In the genomic region with DNA sequence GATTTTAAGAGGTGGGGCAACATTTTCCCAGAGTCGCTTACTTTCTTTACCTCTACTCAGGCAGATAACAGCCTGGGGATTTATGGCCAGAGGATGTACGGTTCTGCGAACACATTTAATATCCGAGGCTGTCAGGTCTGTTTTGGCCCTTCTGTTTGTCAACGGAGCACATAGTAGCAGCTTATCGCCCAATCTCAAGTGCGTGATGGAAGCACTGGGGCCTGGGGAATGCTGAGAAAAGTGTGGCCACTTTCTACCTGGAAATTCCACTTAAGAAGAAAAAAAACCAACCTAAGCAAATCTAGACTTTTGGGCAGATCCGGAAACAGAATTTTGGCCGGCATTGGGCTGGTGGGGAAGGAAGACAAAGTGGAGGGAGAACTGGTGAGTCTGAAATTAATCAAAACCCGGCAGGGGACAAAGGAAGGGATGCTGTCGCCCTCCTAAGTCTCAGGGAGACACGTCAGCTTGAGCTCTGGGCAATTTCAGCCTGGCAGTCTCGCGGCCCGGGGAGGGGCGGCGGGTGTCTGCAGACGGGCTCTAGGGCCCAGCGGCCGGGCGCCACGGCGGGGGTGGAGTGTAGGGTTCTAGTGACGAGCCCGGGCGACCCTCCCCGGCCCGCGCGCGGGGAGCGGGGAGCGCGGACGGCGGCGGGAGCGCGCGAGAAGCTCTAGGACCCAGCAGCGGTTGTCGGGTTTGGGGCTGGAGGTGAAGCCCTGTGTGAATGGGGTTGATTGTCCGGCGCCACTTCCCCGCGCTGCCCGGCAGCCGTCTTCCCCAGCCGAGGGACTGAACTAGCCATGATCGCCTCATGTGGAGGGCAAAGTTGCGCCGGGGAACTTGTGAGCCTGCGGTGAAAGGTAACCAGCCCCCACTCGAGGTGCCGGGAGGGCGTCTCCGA, we compare ENCODE assay signal across 8 cellular contexts.
DNase-seq lines count a peak whose midpoint lies in the region; ATAC-seq, FAIRE-seq and TF ChIP-seq lines count a peak whose summit lies in the region.

A gene with protein sequence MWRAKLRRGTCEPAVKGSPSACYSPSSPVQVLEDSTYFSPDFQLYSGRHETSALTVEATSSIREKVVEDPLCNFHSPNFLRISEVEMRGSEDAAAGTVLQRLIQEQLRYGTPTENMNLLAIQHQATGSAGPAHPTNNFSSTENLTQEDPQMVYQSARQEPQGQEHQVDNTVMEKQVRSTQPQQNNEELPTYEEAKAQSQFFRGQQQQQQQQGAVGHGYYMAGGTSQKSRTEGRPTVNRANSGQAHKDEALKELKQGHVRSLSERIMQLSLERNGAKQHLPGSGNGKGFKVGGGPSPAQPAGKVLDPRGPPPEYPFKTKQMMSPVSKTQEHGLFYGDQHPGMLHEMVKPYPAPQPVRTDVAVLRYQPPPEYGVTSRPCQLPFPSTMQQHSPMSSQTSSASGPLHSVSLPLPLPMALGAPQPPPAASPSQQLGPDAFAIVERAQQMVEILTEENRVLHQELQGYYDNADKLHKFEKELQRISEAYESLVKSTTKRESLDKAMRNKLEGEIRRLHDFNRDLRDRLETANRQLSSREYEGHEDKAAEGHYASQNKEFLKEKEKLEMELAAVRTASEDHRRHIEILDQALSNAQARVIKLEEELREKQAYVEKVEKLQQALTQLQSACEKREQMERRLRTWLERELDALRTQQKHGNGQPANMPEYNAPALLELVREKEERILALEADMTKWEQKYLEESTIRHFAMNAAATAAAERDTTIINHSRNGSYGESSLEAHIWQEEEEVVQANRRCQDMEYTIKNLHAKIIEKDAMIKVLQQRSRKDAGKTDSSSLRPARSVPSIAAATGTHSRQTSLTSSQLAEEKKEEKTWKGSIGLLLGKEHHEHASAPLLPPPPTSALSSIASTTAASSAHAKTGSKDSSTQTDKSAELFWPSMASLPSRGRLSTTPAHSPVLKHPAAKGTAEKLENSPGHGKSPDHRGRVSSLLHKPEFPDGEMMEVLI (plus strand): TSS at position 656 of the 901 bp plus-strand sequence. CDS start 156 bp downstream, at position 812.

- TF ChIP-seq CTCF in AG10803 (conservative IDR thresholded peaks at IDR 0.05; ENCODE audit: low read length) (peak; percentile 22), nephron progenitor cell (IDR thresholded peaks at IDR 0.05) (no peak)

- DNase-seq in AG10803 (ENCODE audit: low read depth) (peak; percentile 87), NCI-H526 (lab: John Stamatoyannopoulos, UW) (peak; percentile 91 to 99), germinal center (ENCODE audit: low spot score) (peak; percentile 60), nephron progenitor cell (peak; percentile 90), urothelium cell line (ENCODE audit: low spot score) (peak; percentile 92)
- peak; percentile 5 for DNase-seq in activated gamma-delta T cell treated with anti-CD3 and anti-CD28 coated beads, Interleukin-2, amount 50 U/mL, for 16 hours (ENCODE audit: low read depth)

- FAIRE-seq in urothelium cell line (lab: Jason Lieb, UNC) = peak; percentile 5

- ATAC-seq in GM18868 (IDR thresholded peaks at IDR 0.05; ENCODE audit: unreplicated experiment) (peak; percentile 90), HG03175 (IDR thresholded peaks at IDR 0.05; ENCODE audit: unreplicated experiment) (peak; percentile 84)

- H3K9me3 Mint-ChIP-seq in nephron progenitor cell = peaks cover 12% of the 10 kb centered on the region

- H3K4me3 ChIP-seq in AG10803 (ENCODE audit: low read length) = peak within 1 kb of the TSS; percentile 93

- H3K27me3 Mint-ChIP-seq in nephron progenitor cell (ENCODE audit: low read depth, poor library complexity) = no peaks in the 10 kb centered on the region

- peaks cover 18% of the 10 kb centered on the region for H3K36me3 Mint-ChIP-seq in nephron progenitor cell (ENCODE audit: low read depth)

- peak within 1 kb of the TSS; percentile 82 for H3K27ac Mint-ChIP-seq in nephron progenitor cell

- H3K4me1 Mint-ChIP-seq in nephron progenitor cell = peaks cover 29% of the 10 kb centered on the region

- no peak within 1 kb of the TSS for H3K4me3 Mint-ChIP-seq in nephron progenitor cell

Comparison
In these comparisons a context has a peak if more than half of its experiments do, and no peak if none do; other contexts are left out.
1. Peak in every context shown above with its lines: DNase-seq, ATAC-seq and H3K4me3 ChIP-seq.
2. DNase-seq: peak in every context shown above with its lines; median percentile 95 in NCI-H526; 92 in urothelium cell line; 90 in nephron progenitor cell; 87 in AG10803; 60 in germinal center; 5 in activated gamma-delta T cell treated with anti-CD3 and anti-CD28 coated beads, Interleukin-2, amount 50 U/mL, for 16 hours.